ENCODE assay signal across 18 cellular contexts in genomic region chr10:24505759-24506158, GRCh38.
"Had no signal": no experiment of that assay in that cellular context is flagged by ENCODE, and none has a peak within 500 bp of the region (broad histone marks: within the 10 kb centered on the region; RNA-seq: fewer than 3 reads in every experiment).

No MANE protein-coding gene starts in this region.

- H3K9me3 ChIP-seq: lower lobe of right lung, SJCRH30, suprapubic skin had no signal

- H3K9me3 Mint-ChIP-seq: T-helper 2 cell treated with Interferon-gamma antibody and Interleukin-4, amounts not matched to agents 5 μg/mL and 100 μg/mL, for 36 hours had no signal

- H3K4me1 Mint-ChIP-seq: activated naive CD8-positive, alpha-beta T cell treated with anti-CD3 and anti-CD28 coated beads for 36 hours had no signal

- DNase-seq: activated CD4-positive, alpha-beta memory T cell treated with anti-CD3 and anti-CD28 coated beads for 36 hours; activated CD4-positive, alpha-beta T cell treated with anti-CD3 and anti-CD28 coated beads for 1 hour; activated gamma-delta T cell treated with Interleukin-2 at 50 U/mL for 16 hours; activated naive CD8-positive, alpha-beta T cell treated with anti-CD3 and anti-CD28 coated beads for 36 hours; activated T-cell treated with anti-CD3 and anti-CD28 coated beads, Interleukin-2, amount 50 U/mL, for 72 hours; aorta; caudate nucleus; cortex of kidney; foreskin keratinocyte; kidney; lower lobe of right lung; midbrain; SJCRH30; stimulated activated CD4-positive, alpha-beta T cell treated with anti-CD3 and anti-CD28 coated beads, Interleukin-2, amount 100 ng/mL, for 48 hours; stimulated activated naive CD4-positive, alpha-beta T cell treated with Interleukin-2 at 50 U/mL for 16 hours; SW 1271 had no signal

- H3K4me3 Mint-ChIP-seq: activated CD4-positive, alpha-beta memory T cell treated with anti-CD3 and anti-CD28 coated beads for 36 hours; activated naive CD8-positive, alpha-beta T cell treated with anti-CD3 and anti-CD28 coated beads for 36 hours; activated T-cell treated with anti-CD3 and anti-CD28 coated beads, Interleukin-2, amount 50 U/mL, for 72 hours; T-helper 2 cell treated with Interferon-gamma antibody and Interleukin-4, amounts not matched to agents 5 μg/mL and 100 μg/mL, for 36 hours had no signal

- H3K27ac Mint-ChIP-seq: activated CD4-positive, alpha-beta memory T cell treated with anti-CD3 and anti-CD28 coated beads for 36 hours; activated naive CD8-positive, alpha-beta T cell treated with anti-CD3 and anti-CD28 coated beads for 36 hours; activated T-cell treated with anti-CD3 and anti-CD28 coated beads, Interleukin-2, amount 50 U/mL, for 72 hours; T-helper 2 cell treated with Interferon-gamma antibody and Interleukin-4, amounts not matched to agents 5 μg/mL and 100 μg/mL, for 36 hours had no signal

- H3K27ac ChIP-seq: foreskin keratinocyte, lower lobe of right lung, SJCRH30, suprapubic skin had no signal

- FAIRE-seq: kidney had no signal

- H3K27me3 ChIP-seq: foreskin keratinocyte, SJCRH30, suprapubic skin had no signal

- H3K4me3 ChIP-seq: lower lobe of right lung, SJCRH30, suprapubic skin had no signal

- H3K4me1 ChIP-seq: SJCRH30, suprapubic skin had no signal

- H3K36me3 Mint-ChIP-seq: activated CD4-positive, alpha-beta memory T cell treated with anti-CD3 and anti-CD28 coated beads for 36 hours had no signal
